In genomic region chr17:7315570-7316243, GRCh38 we compare ENCODE assay signal across 1 cellular context.
TF ChIP-seq lines count a peak whose summit lies in the region.

No MANE protein-coding gene starts in this region.

TF ChIP-seq in HepG2, 621 proteins besides CTCF, POLR2A, EP300 and RAD21 (continues in another document):
- TF ChIP-seq TCF12 (IDR thresholded peaks at IDR 0.05) (no peak), TCF12 (CRISPR knock-in tag; IDR thresholded peaks at IDR 0.05) (0 out of 2 replicates have a peak, but pooled peaks have one; percentile 3), ZNF598 (CRISPR knock-in tag; IDR thresholded peaks at IDR 0.05; ENCODE audit: borderline replicate concordance) (peak; percentile 6; the same call in 1 of the 2 replicates), ZNF572 (CRISPR knock-in tag; IDR thresholded peaks at IDR 0.05) (peak; percentile 73; the same call in 1 of the 2 replicates), TFAP4 (IDR thresholded peaks at IDR 0.05; ENCODE audit: borderline replicate concordance, low read depth) (peak; percentile 4; the same call in 1 of the 2 replicates), MATR3 (CRISPR knock-in tag; IDR thresholded peaks at IDR 0.05) (no peak), HNRNPK (IDR thresholded peaks at IDR 0.05; ENCODE audit: low read depth, low read length, poor library complexity, severe bottlenecking) (peak; percentile 3), BATF2 (CRISPR knock-in tag; IDR thresholded peaks at IDR 0.05) (0 out of 2 replicates have a peak, but pooled peaks have one; percentile 5), ZNF839 (CRISPR knock-in tag; IDR thresholded peaks at IDR 0.05; ENCODE audit: borderline replicate concordance) (no peak), ASH2L (IDR thresholded peaks at IDR 0.05; ENCODE audit: insufficient read length, low read depth, low read length) (peak; percentile 14), MEIS1 (CRISPR knock-in tag; IDR thresholded peaks at IDR 0.05; ENCODE audit: borderline replicate concordance) (0 out of 2 replicates have a peak, but pooled peaks have one; percentile 7), EEA1 (CRISPR knock-in tag; IDR thresholded peaks at IDR 0.05; ENCODE audit: borderline replicate concordance) (no peak), RORA (CRISPR knock-in tag; IDR thresholded peaks at IDR 0.05) (no peak), TP53 (CRISPR knock-in tag; conservative IDR thresholded peaks at IDR 0.05) (no peak), MNT (IDR thresholded peaks at IDR 0.05) (no peak), BORCS8-MEF2B (CRISPR knock-in tag; IDR thresholded peaks at IDR 0.05) (0 out of 2 replicates have a peak, but pooled peaks have one; percentile 0), SMAD3 (CRISPR knock-in tag; IDR thresholded peaks at IDR 0.05) (0 out of 2 replicates have a peak, but pooled peaks have one; percentile 12), ZNF773 (CRISPR knock-in tag; IDR thresholded peaks at IDR 0.05; ENCODE audit: borderline replicate concordance) (no peak), ZNF557 (CRISPR knock-in tag; IDR thresholded peaks at IDR 0.05) (no peak), RXRB (CRISPR knock-in tag; IDR thresholded peaks at IDR 0.05; ENCODE audit: borderline replicate concordance) (no peak), ZNF776 (CRISPR knock-in tag; IDR thresholded peaks at IDR 0.05) (0 out of 2 replicates have a peak, but pooled peaks have one; percentile 44), ZNF703 (CRISPR knock-in tag; IDR thresholded peaks at IDR 0.05; ENCODE audit: borderline replicate concordance) (no peak), POGK (CRISPR knock-in tag; conservative IDR thresholded peaks at IDR 0.05) (no peak), ZNF580 (CRISPR knock-in tag; IDR thresholded peaks at IDR 0.05; ENCODE audit: borderline replicate concordance, low read depth) (no peak), ZNF510 (CRISPR knock-in tag; IDR thresholded peaks at IDR 0.05; ENCODE audit: low read depth) (no peak), ZBTB7B (CRISPR knock-in tag; IDR thresholded peaks at IDR 0.05) (no peak), SATB2 (CRISPR knock-in tag; IDR thresholded peaks at IDR 0.05) (no peak), ZNF3 (CRISPR knock-in tag; IDR thresholded peaks at IDR 0.05) (no peak), ZBTB38 (CRISPR knock-in tag; IDR thresholded peaks at IDR 0.05) (no peak), SP5 (CRISPR knock-in tag; IDR thresholded peaks at IDR 0.05; ENCODE audit: borderline replicate concordance, low read depth) (0 out of 2 replicates have a peak, but pooled peaks have one; percentile 1), ZNF883 (CRISPR knock-in tag; IDR thresholded peaks at IDR 0.05; ENCODE audit: not compliant biosample characterization) (peak; percentile 8), TOE1 (CRISPR knock-in tag; IDR thresholded peaks at IDR 0.05) (no peak), SALL1 (CRISPR knock-in tag; IDR thresholded peaks at IDR 0.05) (no peak), TBL1XR1 (IDR thresholded peaks at IDR 0.05; ENCODE audit: borderline replicate concordance, low read length, partially characterized antibody) (no peak), NRL (CRISPR knock-in tag; IDR thresholded peaks at IDR 0.05; ENCODE audit: borderline replicate concordance) (0 out of 2 replicates have a peak, but pooled peaks have one; percentile 25), THRA (CRISPR knock-in tag; IDR thresholded peaks at IDR 0.05; ENCODE audit: borderline replicate concordance) (peak; percentile 6; the same call in 1 of the 2 replicates), TCF7L2 (IDR thresholded peaks at IDR 0.05; ENCODE audit: low read depth, low read length) (no peak), NBN (conservative IDR thresholded peaks at IDR 0.05) (no peak), RBM39 (IDR thresholded peaks at IDR 0.05; ENCODE audit: low read depth, low read length, poor library complexity, severe bottlenecking) (peak; percentile 1), ZNF576 (CRISPR knock-in tag; IDR thresholded peaks at IDR 0.05) (no peak), PHF8 (CRISPR knock-in tag; IDR thresholded peaks at IDR 0.05) (no peak), ZNF615 (CRISPR knock-in tag; IDR thresholded peaks at IDR 0.05; ENCODE audit: borderline replicate concordance) (no peak), ZNF30 (CRISPR knock-in tag; IDR thresholded peaks at IDR 0.05) (no peak), ZNF550 (CRISPR knock-in tag; IDR thresholded peaks at IDR 0.05; ENCODE audit: borderline replicate concordance) (no peak), ZBTB37 (CRISPR knock-in tag; IDR thresholded peaks at IDR 0.05) (no peak), ZNF34 (CRISPR knock-in tag; IDR thresholded peaks at IDR 0.05; ENCODE audit: borderline replicate concordance) (no peak), ZFP36L1 (CRISPR knock-in tag; IDR thresholded peaks at IDR 0.05) (no peak), MXD4 (CRISPR knock-in tag; IDR thresholded peaks at IDR 0.05) (peak; percentile 13; the same call in 1 of the 2 replicates), ZNF451 (CRISPR knock-in tag; IDR thresholded peaks at IDR 0.05) (no peak), PLRG1 (conservative IDR thresholded peaks at IDR 0.05) (no peak)
- TF ChIP-seq, protein P1, sequence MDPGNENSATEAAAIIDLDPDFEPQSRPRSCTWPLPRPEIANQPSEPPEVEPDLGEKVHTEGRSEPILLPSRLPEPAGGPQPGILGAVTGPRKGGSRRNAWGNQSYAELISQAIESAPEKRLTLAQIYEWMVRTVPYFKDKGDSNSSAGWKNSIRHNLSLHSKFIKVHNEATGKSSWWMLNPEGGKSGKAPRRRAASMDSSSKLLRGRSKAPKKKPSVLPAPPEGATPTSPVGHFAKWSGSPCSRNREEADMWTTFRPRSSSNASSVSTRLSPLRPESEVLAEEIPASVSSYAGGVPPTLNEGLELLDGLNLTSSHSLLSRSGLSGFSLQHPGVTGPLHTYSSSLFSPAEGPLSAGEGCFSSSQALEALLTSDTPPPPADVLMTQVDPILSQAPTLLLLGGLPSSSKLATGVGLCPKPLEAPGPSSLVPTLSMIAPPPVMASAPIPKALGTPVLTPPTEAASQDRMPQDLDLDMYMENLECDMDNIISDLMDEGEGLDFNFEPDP (CRISPR knock-in tag; conservative IDR thresholded peaks at IDR 0.05) = 0 out of 2 replicates have a peak, but pooled peaks have one; percentile 73
- TF ChIP-seq, protein P2, sequence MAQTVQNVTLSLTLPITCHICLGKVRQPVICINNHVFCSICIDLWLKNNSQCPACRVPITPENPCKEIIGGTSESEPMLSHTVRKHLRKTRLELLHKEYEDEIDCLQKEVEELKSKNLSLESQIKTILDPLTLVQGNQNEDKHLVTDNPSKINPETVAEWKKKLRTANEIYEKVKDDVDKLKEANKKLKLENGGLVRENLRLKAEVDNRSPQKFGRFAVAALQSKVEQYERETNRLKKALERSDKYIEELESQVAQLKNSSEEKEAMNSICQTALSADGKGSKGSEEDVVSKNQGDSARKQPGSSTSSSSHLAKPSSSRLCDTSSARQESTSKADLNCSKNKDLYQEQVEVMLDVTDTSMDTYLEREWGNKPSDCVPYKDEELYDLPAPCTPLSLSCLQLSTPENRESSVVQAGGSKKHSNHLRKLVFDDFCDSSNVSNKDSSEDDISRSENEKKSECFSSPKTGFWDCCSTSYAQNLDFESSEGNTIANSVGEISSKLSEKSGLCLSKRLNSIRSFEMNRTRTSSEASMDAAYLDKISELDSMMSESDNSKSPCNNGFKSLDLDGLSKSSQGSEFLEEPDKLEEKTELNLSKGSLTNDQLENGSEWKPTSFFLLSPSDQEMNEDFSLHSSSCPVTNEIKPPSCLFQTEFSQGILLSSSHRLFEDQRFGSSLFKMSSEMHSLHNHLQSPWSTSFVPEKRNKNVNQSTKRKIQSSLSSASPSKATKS (CRISPR knock-in tag; IDR thresholded peaks at IDR 0.05) = no peak
- TF ChIP-seq, protein P3, sequence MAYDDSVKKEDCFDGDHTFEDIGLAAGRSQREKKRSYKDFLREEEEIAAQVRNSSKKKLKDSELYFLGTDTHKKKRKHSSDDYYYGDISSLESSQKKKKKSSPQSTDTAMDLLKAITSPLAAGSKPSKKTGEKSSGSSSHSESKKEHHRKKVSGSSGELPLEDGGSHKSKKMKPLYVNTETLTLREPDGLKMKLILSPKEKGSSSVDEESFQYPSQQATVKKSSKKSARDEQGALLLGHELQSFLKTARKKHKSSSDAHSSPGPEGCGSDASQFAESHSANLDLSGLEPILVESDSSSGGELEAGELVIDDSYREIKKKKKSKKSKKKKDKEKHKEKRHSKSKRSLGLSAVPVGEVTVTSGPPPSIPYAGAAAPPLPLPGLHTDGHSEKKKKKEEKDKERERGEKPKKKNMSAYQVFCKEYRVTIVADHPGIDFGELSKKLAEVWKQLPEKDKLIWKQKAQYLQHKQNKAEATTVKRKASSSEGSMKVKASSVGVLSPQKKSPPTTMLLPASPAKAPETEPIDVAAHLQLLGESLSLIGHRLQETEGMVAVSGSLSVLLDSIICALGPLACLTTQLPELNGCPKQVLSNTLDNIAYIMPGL (CRISPR knock-in tag; IDR thresholded peaks at IDR 0.05; ENCODE audit: borderline replicate concordance in 1 of 2, low read depth in 1 of 2) = 0 out of 4 replicates have a peak, but pooled peaks of 1 of the 2 experiments have one; percentile 13
- TF ChIP-seq, protein P4, sequence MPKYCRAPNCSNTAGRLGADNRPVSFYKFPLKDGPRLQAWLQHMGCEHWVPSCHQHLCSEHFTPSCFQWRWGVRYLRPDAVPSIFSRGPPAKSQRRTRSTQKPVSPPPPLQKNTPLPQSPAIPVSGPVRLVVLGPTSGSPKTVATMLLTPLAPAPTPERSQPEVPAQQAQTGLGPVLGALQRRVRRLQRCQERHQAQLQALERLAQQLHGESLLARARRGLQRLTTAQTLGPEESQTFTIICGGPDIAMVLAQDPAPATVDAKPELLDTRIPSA (CRISPR knock-in tag; IDR thresholded peaks at IDR 0.05; ENCODE audit: borderline replicate concordance) = no peak
- TF ChIP-seq, protein P5, sequence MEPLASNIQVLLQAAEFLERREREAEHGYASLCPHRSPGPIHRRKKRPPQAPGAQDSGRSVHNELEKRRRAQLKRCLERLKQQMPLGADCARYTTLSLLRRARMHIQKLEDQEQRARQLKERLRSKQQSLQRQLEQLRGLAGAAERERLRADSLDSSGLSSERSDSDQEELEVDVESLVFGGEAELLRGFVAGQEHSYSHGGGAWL (CRISPR knock-in tag; IDR thresholded peaks at IDR 0.05) = no peak
